ENCODE assay signal across 8 cellular contexts in genomic region chr19:13849991-13850909, GRCh38. TPM values are rescaled to one million over a fixed set of nuclear protein-coding genes. Genes with fewer than 3 reads are reported as not detected.
DNase-seq lines count a peak whose midpoint lies in the region; TF ChIP-seq lines count a peak whose summit lies in the region.

No MANE protein-coding gene starts in this region.

- H3K27ac ChIP-seq in fibroblast of lung (ENCODE audit: insufficient read depth, low read length) (peak overlapping the region; percentile 100), muscle layer of colon (ENCODE audit: low read depth, low read length) (peak overlapping the region; percentile 100), temporal lobe (ENCODE audit: low read depth, low read length) (peak overlapping the region; percentile 96)

- no peaks in the 10 kb centered on the region for H3K36me3 ChIP-seq in NT2/D1 (ENCODE audit: insufficient read depth, insufficient read length, low read length)
- H3K36me3 ChIP-seq in fibroblast of lung (ENCODE audit: control insufficient read depth, insufficient read depth, low read length) = no peaks in the 10 kb centered on the region
- H3K36me3 ChIP-seq in muscle layer of colon (ENCODE audit: insufficient read depth, low read length) = no peaks in the 10 kb centered on the region

- peaks cover 19% of the 10 kb centered on the region for H3K4me1 ChIP-seq in NT2/D1 (ENCODE audit: insufficient read depth, insufficient read length)
- H3K4me1 ChIP-seq in fibroblast of lung (ENCODE audit: control insufficient read depth, extremely low read depth, insufficient read depth, low read length) = peaks cover 36% of the 10 kb centered on the region
- peaks cover 46% of the 10 kb centered on the region for H3K4me1 ChIP-seq in muscle layer of colon (ENCODE audit: insufficient read depth, low read length)

- peak; percentile 70 to 75 for DNase-seq in NCI-H2081 (lab: John Stamatoyannopoulos, UW)
- no peak for DNase-seq in NCI-H2081 treated with DMSO at 0.1 percent for 48 hours (lab: John Stamatoyannopoulos, UW)
- DNase-seq in NT2/D1 (ENCODE audit: low read depth, low spot score) = peak; percentile 80
- peak; percentile 59 for DNase-seq in activated effector memory CD4-positive, alpha-beta T cell treated with Interleukin-2 at 50 U/mL for 16 hours
- DNase-seq in fibroblast of lung (ENCODE audit: low read depth in 2 of 2) = peak; percentile 56 to 78
- no peak for DNase-seq in NK-92 (lab: John Stamatoyannopoulos, UW; ENCODE audit: unreplicated experiment)

- no peaks in the 10 kb centered on the region for H3K79me2 ChIP-seq in fibroblast of lung (ENCODE audit: control insufficient read depth, insufficient read depth, low read length)

- H3K4me3 ChIP-seq in NT2/D1 (ENCODE audit: insufficient read length, low read depth) = peak overlapping the region; percentile 12
- H3K4me3 ChIP-seq in fibroblast of lung (replicated peaks in 1 of 4; ENCODE audit: control extremely low read depth in 1 of 4, insufficient read depth in 1 of 4, low read depth in 3 of 4, low read length in 4 of 4) = peak overlapping the region; percentile 34 to 41 (median 40)
- peak overlapping the region; percentile 7 to 65 for H3K4me3 ChIP-seq in muscle layer of colon (ENCODE audit: low read depth in 1 of 2, low read length in 2 of 2)

- H4K20me1 ChIP-seq in fibroblast of lung (ENCODE audit: control insufficient read depth, extremely low read depth, insufficient read depth, low read length) = no peaks in the 10 kb centered on the region

- peak overlapping the region; percentile 71 for H3K9ac ChIP-seq in NT2/D1 (ENCODE audit: insufficient read length, low read depth)
- H3K9ac ChIP-seq in fibroblast of lung (ENCODE audit: insufficient read depth, low read length) = peak overlapping the region; percentile 93
- peak overlapping the region; percentile 65 for H3K9ac ChIP-seq in muscle layer of colon (ENCODE audit: low read length)

- H3K9me3 ChIP-seq in NT2/D1 (ENCODE audit: insufficient read depth, low read length) (no peaks in the 10 kb centered on the region), fibroblast of lung (ENCODE audit: control insufficient read depth, insufficient read depth, low read depth, low read length) (no peaks in the 10 kb centered on the region), muscle layer of colon (ENCODE audit: low read length) (no peaks in the 10 kb centered on the region)

- no peak for TF ChIP-seq CTCF in fibroblast of lung (conservative IDR thresholded peaks at IDR 0.05 in 1 of 2, IDR thresholded peaks at IDR 0.05 in 1 of 2; ENCODE audit: low read depth in 1 of 2, low read length in 2 of 2)

- peak overlapping the region; percentile 55 for H2AFZ ChIP-seq in fibroblast of lung (ENCODE audit: low read length)

- peak overlapping the region; percentile 79 for H3K4me2 ChIP-seq in fibroblast of lung (ENCODE audit: extremely low read depth, insufficient read depth, low read length)

- no peaks in the 10 kb centered on the region for H3K27me3 ChIP-seq in NT2/D1 (ENCODE audit: insufficient read depth, insufficient read length)
- H3K27me3 ChIP-seq in fibroblast of lung (ENCODE audit: control insufficient read depth, insufficient read depth, low read length) = no peaks in the 10 kb centered on the region
- no peaks in the 10 kb centered on the region for H3K27me3 ChIP-seq in muscle layer of colon (ENCODE audit: control insufficient read depth in 1 of 2, insufficient read depth in 2 of 2, low read length in 2 of 2)

RNA-seq across cellular contexts. Expression of gene NANOS3, which starts 26.7 kb away (rescaled TPM):
- total RNA-seq in fibroblast of lung (not detected in 2 replicates), temporal lobe (3.0 TPM)
- not detected in 2 replicates for polyA plus RNA-seq in fibroblast of lung
- 0.83 and 1.5 TPM in 2 replicates for polyA plus RNA-seq in fibroblast of lung (2012)
- not detected in 2 replicates for polyA minus RNA-seq in fibroblast of lung (ENCODE audit: low replicate concordance)

RNA-seq across cellular contexts. Expression of gene ZSWIM4, which starts 55.0 kb away (rescaled TPM):
- total RNA-seq in fibroblast of lung (5.6 and 6.7 TPM in 2 replicates), temporal lobe (14.0 TPM)
- polyA plus RNA-seq in fibroblast of lung = 1.6 and 2.0 TPM in 2 replicates
- 2.8 and 3.3 TPM in 2 replicates for polyA plus RNA-seq in fibroblast of lung (2012)
- polyA minus RNA-seq in fibroblast of lung (ENCODE audit: low replicate concordance) = 4.4 and 6.1 TPM in 2 replicates

RNA-seq across cellular contexts. Expression of gene BRME1, which starts 55.7 kb away (rescaled TPM):
- total RNA-seq in fibroblast of lung (0.51 and 0.83 TPM in 2 replicates), temporal lobe (14.8 TPM)
- 0.23 and 0.29 TPM in 2 replicates for polyA plus RNA-seq in fibroblast of lung
- polyA plus RNA-seq in fibroblast of lung (2012) = 0.26 and 0.40 TPM in 2 replicates
- 0.20 TPM in 1 of 2 replicates, not detected in the other for polyA minus RNA-seq in fibroblast of lung (ENCODE audit: low replicate concordance)

RNA-seq across cellular contexts. Expression of gene CC2D1A, which starts 55.8 kb away (rescaled TPM):
- total RNA-seq in fibroblast of lung (5.1 and 10.6 TPM in 2 replicates), temporal lobe (11.8 TPM)
- 7.0 and 9.3 TPM in 2 replicates for polyA plus RNA-seq in fibroblast of lung
- polyA plus RNA-seq in fibroblast of lung (2012) = 14.2 and 16.7 TPM in 2 replicates
- polyA minus RNA-seq in fibroblast of lung (ENCODE audit: low replicate concordance) = 15.3 and 30.0 TPM in 2 replicates

Comparison
In these comparisons a context has a peak if more than half of its experiments do, and no peak if none do; other contexts are left out.
1. DNase-seq: peak in NCI-H2081 (2 of 2), NT2/D1 (single experiment), activated effector memory CD4-positive, alpha-beta T cell treated with Interleukin-2 at 50 U/mL for 16 hours (single experiment) and fibroblast of lung (2 of 2); none in NCI-H2081 treated with DMSO at 0.1 percent for 48 hours (single experiment) and NK-92 (single experiment).
2. Peak in every context shown above with its lines, with median percentiles within 50 percentile points of each other: H3K4me3 ChIP-seq, H3K9ac ChIP-seq and H3K27ac ChIP-seq.